In genomic region chr14:69495341-69495921, GRCh38 we compare ENCODE assay signal across 31 cellular contexts. TPM values are rescaled to one million over a fixed set of nuclear protein-coding genes. Genes with fewer than 3 reads are reported as not detected.
"Had no signal": no experiment of that assay in that cellular context is flagged by ENCODE, and none has a peak within 500 bp of the region (broad histone marks: within the 10 kb centered on the region; RNA-seq: fewer than 3 reads in every experiment).

No MANE protein-coding gene starts in this region.

- H3K79me2 ChIP-seq: parathyroid adenoma had no signal

- DNase-seq: activated CD4-positive, alpha-beta memory T cell treated with anti-CD3 and anti-CD28 coated beads, Interleukin-2, amount 10 ng/mL, durations not matched to agents 7 days and 5 days; activated CD4-positive, alpha-beta T cell treated with anti-CD3 and anti-CD28 coated beads, Interleukin-2, amount 10 ng/mL, durations not matched to agents 24 days and 14 days; activated CD8-positive, alpha-beta memory T cell treated with anti-CD3 and anti-CD28 coated beads, Interleukin-2, amount 50 U/mL, for 48 hours; activated gamma-delta T cell treated with Interleukin-2 at 50 U/mL for 16 hours; activated naive CD4-positive, alpha-beta T cell treated with anti-CD3 and anti-CD28 coated beads, Interleukin-2, amount 50 U/mL, for 16 hours; activated T-cell treated with anti-CD3 and anti-CD28 coated beads, Interleukin-2, amount 50 U/mL, for 24 hours; amniotic stem cell; central memory CD4-positive, alpha-beta T cell; endodermal cell; foreskin fibroblast; heart right ventricle; kidney glomerular epithelial cell; left lung; lower lobe of right lung; mesenchymal stem cell; natural killer cell; occipital lobe; psoas muscle; stimulated activated CD4-positive, alpha-beta T cell treated with anti-CD3 and anti-CD28 coated beads, Interleukin-12 subunit alpha, Interleukin-12 subunit beta, amount 100 ng/mL, for 4 hours; stimulated activated CD4-positive, alpha-beta T cell treated with anti-CD3 and anti-CD28 coated beads, Interleukin-4, amount 100 ng/mL, for 1 hour; stimulated activated naive CD8-positive, alpha-beta T cell treated with anti-CD3 and anti-CD28 coated beads, Interleukin-15, Interleukin-2, amounts not matched to agents 100 U/mL and 50 U/mL, for 24 hours; T-helper 9 cell; testis; transverse colon; WERI-Rb-1 had no signal

- H3K9ac ChIP-seq: neural progenitor cell, parathyroid adenoma had no signal

- H3K4me1 ChIP-seq: heart right ventricle, left lung, lower lobe of right lung, neural progenitor cell, parathyroid adenoma, testis, transverse colon, vagina had no signal

- H3K9me3 ChIP-seq: heart right ventricle, left lung, lower lobe of right lung, psoas muscle, testis, transverse colon, vagina had no signal

- H3K27me3 ChIP-seq: left lung, testis, transverse colon, vagina had no signal

- H3K36me3 ChIP-seq: heart right ventricle, left lung, lower lobe of right lung, neural progenitor cell, transverse colon, vagina, WERI-Rb-1 had no signal

- H3K4me3 ChIP-seq: heart right ventricle, left lung, lower lobe of right lung, neural progenitor cell, psoas muscle, testis, transverse colon, vagina had no signal

- H3K4me2 ChIP-seq: neural progenitor cell had no signal

- FAIRE-seq: astrocyte, TTC549 had no signal

- H2AFZ ChIP-seq: neural progenitor cell, parathyroid adenoma had no signal

- H3K27ac ChIP-seq: heart right ventricle, left lung, lower lobe of right lung, neural progenitor cell, parathyroid adenoma, psoas muscle, testis, transverse colon, vagina, WERI-Rb-1 had no signal

RNA-seq across cellular contexts. Expression of gene PLEKHD1, which starts 10.9 kb away (rescaled TPM):
- total RNA-seq: esophagus mucosa, vagina had no signal
